In genomic region chr6:151475653-151476523, GRCh38 we compare ENCODE assay signal across 8 cellular contexts. TPM values are rescaled to one million over a fixed set of nuclear protein-coding genes. Genes with fewer than 3 reads are reported as not detected.
DNase-seq lines count a peak whose midpoint lies in the region; ATAC-seq lines count a peak whose summit lies in the region.

No MANE protein-coding gene starts in this region.

- H3K4me3 Mint-ChIP-seq in activated CD8-positive, alpha-beta memory T cell treated with anti-CD3 and anti-CD28 coated beads, Interleukin-2, amount 10 ng/mL, durations not matched to agents 7 days and 5 days = no peak overlapping the region
- no peak overlapping the region for H3K4me3 Mint-ChIP-seq in activated CD8-positive, alpha-beta T cell treated with anti-CD3 and anti-CD28 coated beads, Interleukin-2, amount 10 ng/mL, durations not matched to agents 7 days and 5 days

- peak; percentile 47 for ATAC-seq in activated CD8-positive, alpha-beta memory T cell treated with anti-CD3 and anti-CD28 coated beads, Interleukin-2, amount 10 ng/mL, durations not matched to agents 7 days and 5 days
- ATAC-seq in HG02678 (IDR thresholded peaks at IDR 0.05; ENCODE audit: unreplicated experiment) = peak; percentile 62
- ATAC-seq in activated CD8-positive, alpha-beta T cell treated with anti-CD3 and anti-CD28 coated beads, Interleukin-2, amount 10 ng/mL, durations not matched to agents 7 days and 5 days = peak; percentile 47

- peak overlapping the region; percentile 19 for H3K27ac Mint-ChIP-seq in activated CD8-positive, alpha-beta memory T cell treated with anti-CD3 and anti-CD28 coated beads, Interleukin-2, amount 10 ng/mL, durations not matched to agents 7 days and 5 days
- no peak overlapping the region for H3K27ac Mint-ChIP-seq in activated CD8-positive, alpha-beta T cell treated with anti-CD3 and anti-CD28 coated beads, Interleukin-2, amount 10 ng/mL, durations not matched to agents 7 days and 5 days

- no peak for DNase-seq in activated CD8-positive, alpha-beta memory T cell treated with anti-CD3 and anti-CD28 coated beads, Interleukin-2, amount 10 ng/mL, durations not matched to agents 7 days and 5 days
- DNase-seq in activated CD8-positive, alpha-beta memory T cell treated with anti-CD3 and anti-CD28 coated beads for 24 hours = no peak
- DNase-seq in NCI-H446 (lab: John Stamatoyannopoulos, UW) (peak; percentile 17 to 51), fibroblast of the conjunctiva (ENCODE audit: low read depth) (peak; percentile 32), pons (ENCODE audit: low spot score) (peak; percentile 54), NCI-H1048 (lab: John Stamatoyannopoulos, UW) (no peak)
- peak; percentile 69 for DNase-seq in activated CD8-positive, alpha-beta T cell treated with anti-CD3 and anti-CD28 coated beads, Interleukin-2, amount 10 ng/mL, durations not matched to agents 7 days and 5 days

- H3K36me3 Mint-ChIP-seq in activated CD8-positive, alpha-beta memory T cell treated with anti-CD3 and anti-CD28 coated beads, Interleukin-2, amount 10 ng/mL, durations not matched to agents 7 days and 5 days = no peaks in the 10 kb centered on the region
- no peaks in the 10 kb centered on the region for H3K36me3 Mint-ChIP-seq in activated CD8-positive, alpha-beta T cell treated with anti-CD3 and anti-CD28 coated beads, Interleukin-2, amount 10 ng/mL, durations not matched to agents 7 days and 5 days (ENCODE audit: low read depth)

- no peaks in the 10 kb centered on the region for H3K27me3 Mint-ChIP-seq in activated CD8-positive, alpha-beta memory T cell treated with anti-CD3 and anti-CD28 coated beads, Interleukin-2, amount 10 ng/mL, durations not matched to agents 7 days and 5 days
- H3K27me3 Mint-ChIP-seq in activated CD8-positive, alpha-beta T cell treated with anti-CD3 and anti-CD28 coated beads, Interleukin-2, amount 10 ng/mL, durations not matched to agents 7 days and 5 days (ENCODE audit: low read depth) = no peaks in the 10 kb centered on the region

- POLR2A ChIA-PET in activated CD8-positive, alpha-beta T cell treated with anti-CD3 and anti-CD28 coated beads, Interleukin-2, amount 10 ng/mL, durations not matched to agents 7 days and 5 days (lab: Charles Lee) = interaction anchor here (0.5 to 0.6 kb wide), 2 partner anchors 57 to 1552 kb away, joined by 3 read pairs; no protein-coding TSS in a partner anchor

- H3K4me1 Mint-ChIP-seq in activated CD8-positive, alpha-beta memory T cell treated with anti-CD3 and anti-CD28 coated beads, Interleukin-2, amount 10 ng/mL, durations not matched to agents 7 days and 5 days = peaks cover 9% of the 10 kb centered on the region
- H3K4me1 Mint-ChIP-seq in activated CD8-positive, alpha-beta T cell treated with anti-CD3 and anti-CD28 coated beads, Interleukin-2, amount 10 ng/mL, durations not matched to agents 7 days and 5 days (ENCODE audit: low read depth) = peaks cover 8% of the 10 kb centered on the region

- H3K9me3 Mint-ChIP-seq in activated CD8-positive, alpha-beta memory T cell treated with anti-CD3 and anti-CD28 coated beads, Interleukin-2, amount 10 ng/mL, durations not matched to agents 7 days and 5 days (ENCODE audit: low read depth) = no peaks in the 10 kb centered on the region
- H3K9me3 Mint-ChIP-seq in activated CD8-positive, alpha-beta T cell treated with anti-CD3 and anti-CD28 coated beads, Interleukin-2, amount 10 ng/mL, durations not matched to agents 7 days and 5 days (ENCODE audit: insufficient read depth) = no peaks in the 10 kb centered on the region

- CTCF ChIA-PET in activated CD8-positive, alpha-beta memory T cell treated with anti-CD3 and anti-CD28 coated beads, Interleukin-2, amount 10 ng/mL, durations not matched to agents 7 days and 5 days (lab: Charles Lee) = interaction anchor here (1.0 to 1.3 kb wide), 5 partner anchors 9 to 119 kb away, joined by 3 to 7 read pairs (median 3); no protein-coding TSS in a partner anchor
- CTCF ChIA-PET in activated CD8-positive, alpha-beta T cell treated with anti-CD3 and anti-CD28 coated beads, Interleukin-2, amount 10 ng/mL, durations not matched to agents 7 days and 5 days (lab: Charles Lee) = interaction anchor here (0.7 to 3.3 kb wide), 7 partner anchors 10 to 116 kb away, joined by 3 to 23 read pairs (median 3); partner anchors contain the start of gene RMND1

RNA-seq across cellular contexts. Expression of gene CCDC170, which starts 17.9 kb away (rescaled TPM):
- not detected for total RNA-seq in activated CD8-positive, alpha-beta memory T cell treated with anti-CD3 and anti-CD28 coated beads, Interleukin-2, amount 10 ng/mL, durations not matched to agents 7 days and 5 days
- not detected for total RNA-seq in activated CD8-positive, alpha-beta T cell treated with anti-CD3 and anti-CD28 coated beads, Interleukin-2, amount 10 ng/mL, durations not matched to agents 7 days and 5 days

RNA-seq across cellular contexts. Expression of gene RMND1, which starts 24.0 kb away (rescaled TPM):
- total RNA-seq in activated CD8-positive, alpha-beta memory T cell treated with anti-CD3 and anti-CD28 coated beads, Interleukin-2, amount 10 ng/mL, durations not matched to agents 7 days and 5 days = 10 to 100 TPM; 19.9 to 21.8 TPM
- 10 to 100 TPM; 18.6 to 19.2 TPM for total RNA-seq in activated CD8-positive, alpha-beta T cell treated with anti-CD3 and anti-CD28 coated beads, Interleukin-2, amount 10 ng/mL, durations not matched to agents 7 days and 5 days

Comparison
In these comparisons a context has a peak if more than half of its experiments do, and no peak if none do; other contexts are left out.
1. DNase-seq: peak in NCI-H446 (2 of 2), activated CD8-positive, alpha-beta T cell treated with anti-CD3 and anti-CD28 coated beads, Interleukin-2, amount 10 ng/mL, durations not matched to agents 7 days and 5 days (single experiment), fibroblast of the conjunctiva (single experiment) and pons (single experiment); none in activated CD8-positive, alpha-beta memory T cell treated with anti-CD3 and anti-CD28 coated beads, Interleukin-2, amount 10 ng/mL, durations not matched to agents 7 days and 5 days (single experiment), activated CD8-positive, alpha-beta memory T cell treated with anti-CD3 and anti-CD28 coated beads for 24 hours (single experiment) and NCI-H1048 (single experiment).
2. Peak in every context shown above with its lines, with median percentiles within 50 percentile points of each other: ATAC-seq.